In the genomic region with DNA sequence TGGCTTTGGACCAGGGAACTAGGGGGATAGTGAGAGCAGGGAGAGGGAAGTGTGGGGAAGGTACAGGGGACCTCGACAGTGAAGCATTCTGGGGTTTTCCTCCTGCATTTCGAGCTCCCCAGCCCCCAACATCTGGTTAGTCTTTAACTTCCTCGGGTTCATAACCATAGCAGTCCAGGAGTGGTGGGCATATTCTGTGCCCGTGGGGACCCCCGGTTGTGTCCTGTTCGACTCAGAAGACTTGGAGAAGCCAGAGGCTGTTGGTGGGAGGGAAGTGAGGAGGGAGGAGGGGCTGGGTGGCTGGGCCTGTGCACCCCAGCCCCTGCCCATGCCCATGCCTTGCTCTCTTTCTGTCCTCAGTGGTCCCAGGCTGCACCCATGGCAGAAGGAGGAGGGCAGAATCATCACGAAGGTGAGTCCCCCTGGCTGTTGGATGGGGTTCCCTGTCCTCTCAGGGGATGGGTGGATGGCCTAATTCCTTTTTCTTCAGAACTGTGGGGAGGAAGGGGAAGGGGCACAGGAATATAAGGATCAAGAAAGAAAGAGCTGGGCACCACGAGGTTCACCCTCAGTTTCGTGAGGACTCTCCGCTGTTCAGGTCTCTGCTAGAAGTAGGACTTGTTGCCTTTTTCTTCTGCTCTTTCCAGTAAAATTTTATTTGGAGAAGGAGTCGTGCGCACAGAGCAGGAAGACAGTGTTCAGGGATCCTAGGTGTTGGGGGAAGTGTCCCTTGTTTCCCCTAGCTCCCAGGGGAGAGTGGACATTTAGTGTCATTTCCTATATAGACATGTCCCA, we compare ENCODE assay signal across 1 cellular context.
TF ChIP-seq lines count a peak whose summit lies in the region.

No MANE protein-coding gene starts in this region.

TF ChIP-seq in GM12878, 131 proteins besides CTCF, POLR2A, EP300 and RAD21:
- TF ChIP-seq, protein P1, sequence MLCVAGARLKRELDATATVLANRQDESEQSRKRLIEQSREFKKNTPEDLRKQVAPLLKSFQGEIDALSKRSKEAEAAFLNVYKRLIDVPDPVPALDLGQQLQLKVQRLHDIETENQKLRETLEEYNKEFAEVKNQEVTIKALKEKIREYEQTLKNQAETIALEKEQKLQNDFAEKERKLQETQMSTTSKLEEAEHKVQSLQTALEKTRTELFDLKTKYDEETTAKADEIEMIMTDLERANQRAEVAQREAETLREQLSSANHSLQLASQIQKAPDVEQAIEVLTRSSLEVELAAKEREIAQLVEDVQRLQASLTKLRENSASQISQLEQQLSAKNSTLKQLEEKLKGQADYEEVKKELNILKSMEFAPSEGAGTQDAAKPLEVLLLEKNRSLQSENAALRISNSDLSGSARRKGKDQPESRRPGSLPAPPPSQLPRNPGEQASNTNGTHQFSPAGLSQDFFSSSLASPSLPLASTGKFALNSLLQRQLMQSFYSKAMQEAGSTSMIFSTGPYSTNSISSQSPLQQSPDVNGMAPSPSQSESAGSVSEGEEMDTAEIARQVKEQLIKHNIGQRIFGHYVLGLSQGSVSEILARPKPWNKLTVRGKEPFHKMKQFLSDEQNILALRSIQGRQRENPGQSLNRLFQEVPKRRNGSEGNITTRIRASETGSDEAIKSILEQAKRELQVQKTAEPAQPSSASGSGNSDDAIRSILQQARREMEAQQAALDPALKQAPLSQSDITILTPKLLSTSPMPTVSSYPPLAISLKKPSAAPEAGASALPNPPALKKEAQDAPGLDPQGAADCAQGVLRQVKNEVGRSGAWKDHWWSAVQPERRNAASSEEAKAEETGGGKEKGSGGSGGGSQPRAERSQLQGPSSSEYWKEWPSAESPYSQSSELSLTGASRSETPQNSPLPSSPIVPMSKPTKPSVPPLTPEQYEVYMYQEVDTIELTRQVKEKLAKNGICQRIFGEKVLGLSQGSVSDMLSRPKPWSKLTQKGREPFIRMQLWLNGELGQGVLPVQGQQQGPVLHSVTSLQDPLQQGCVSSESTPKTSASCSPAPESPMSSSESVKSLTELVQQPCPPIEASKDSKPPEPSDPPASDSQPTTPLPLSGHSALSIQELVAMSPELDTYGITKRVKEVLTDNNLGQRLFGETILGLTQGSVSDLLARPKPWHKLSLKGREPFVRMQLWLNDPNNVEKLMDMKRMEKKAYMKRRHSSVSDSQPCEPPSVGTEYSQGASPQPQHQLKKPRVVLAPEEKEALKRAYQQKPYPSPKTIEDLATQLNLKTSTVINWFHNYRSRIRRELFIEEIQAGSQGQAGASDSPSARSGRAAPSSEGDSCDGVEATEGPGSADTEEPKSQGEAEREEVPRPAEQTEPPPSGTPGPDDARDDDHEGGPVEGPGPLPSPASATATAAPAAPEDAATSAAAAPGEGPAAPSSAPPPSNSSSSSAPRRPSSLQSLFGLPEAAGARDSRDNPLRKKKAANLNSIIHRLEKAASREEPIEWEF (IDR thresholded peaks at IDR 0.05; ENCODE audit: insufficient replicate concordance, low read depth, low read length), result no peak
- 0 out of 2 replicates have a peak, but pooled peaks have one; percentile 35 for TF ChIP-seq WRNIP1 (IDR thresholded peaks at IDR 0.05; ENCODE audit: borderline replicate concordance, low read depth, low read length)
TF ChIP-seq in GM12878: peak in this region for 1.
